In genomic region chr19:6057651-6058365, GRCh38 we compare ENCODE assay signal across 10 cellular contexts. TPM values are rescaled to one million over a fixed set of nuclear protein-coding genes. Genes with fewer than 3 reads are reported as not detected.
DNase-seq lines count a peak whose midpoint lies in the region; ATAC-seq and TF ChIP-seq lines count a peak whose summit lies in the region.
"Had no signal": no experiment of that assay in that cellular context is flagged by ENCODE, and none has a peak within 500 bp of the region (broad histone marks: within the 10 kb centered on the region; RNA-seq: fewer than 3 reads in every experiment).

No MANE protein-coding gene starts in this region.

- no peaks in the 10 kb centered on the region for H3K36me3 ChIP-seq in rectal smooth muscle tissue (ENCODE audit: control insufficient read depth, insufficient read depth, low read length)

- peaks cover 73% of the 10 kb centered on the region for H3K4me1 Mint-ChIP-seq in CD14-positive monocyte
- H3K4me1 Mint-ChIP-seq: activated B cell treated with CpG ODN at 0.5 μM for 24 hours had no signal

- peaks cover 0 to 9% (median 0%) of the 10 kb centered on the region in 3 donors for H3K27me3 Mint-ChIP-seq in CD14-positive monocyte (ENCODE audit: low read depth in 3 of 3)

- no peak for ATAC-seq in right cardiac atrium

- no peaks in the 10 kb centered on the region for H3K9me3 ChIP-seq in right cardiac atrium (ENCODE audit: control insufficient read depth, low read length)

- peaks cover 8 to 37% of the 10 kb centered on the region in 2 donors for H3K36me3 Mint-ChIP-seq in CD14-positive monocyte

- H3K4me3 Mint-ChIP-seq in CD14-positive monocyte, result peak overlapping the region; percentile 31 to 60
- H3K4me3 Mint-ChIP-seq: activated B cell treated with CpG ODN at 0.5 μM for 24 hours had no signal

- WGBS in right cardiac atrium, result 70% methylated on average over 13 of the region's 13 CpGs

- H3K27ac ChIP-seq in right cardiac atrium (ENCODE audit: low read length) (peak overlapping the region; percentile 93), rectal smooth muscle tissue (ENCODE audit: low read depth, low read length) (peak overlapping the region; percentile 97)

- no peak overlapping the region for H3K9ac ChIP-seq in rectal smooth muscle tissue (ENCODE audit: low read length)

- intact Hi-C loops in CD14-positive monocyte (cut with micrococcal nuclease), result loop anchor here in 1 of 2 donors (1.0 to 10.0 kb wide), 2 partner anchors 9 to 153 kb away; partner anchors contain the start of genes NDUFA11 and VMAC
- intact Hi-C loops in right cardiac atrium (cut with DNase I), result loop anchor here in 1 of 4 donors (5.0 kb wide), 1 partner anchor 49 kb away; no protein-coding TSS in a partner anchor

- peaks cover 0 to 3% (median 0%) of the 10 kb centered on the region in 7 donors for H3K9me3 Mint-ChIP-seq in CD14-positive monocyte
- H3K9me3 Mint-ChIP-seq: activated B cell treated with CpG ODN at 0.5 μM for 24 hours had no signal

- peaks cover 41% of the 10 kb centered on the region for H3K4me1 ChIP-seq in right cardiac atrium (ENCODE audit: control insufficient read depth, insufficient read depth, low read length)
- H3K4me1 ChIP-seq in rectal smooth muscle tissue (ENCODE audit: control insufficient read depth, insufficient read depth, low read length), result peaks cover 74% of the 10 kb centered on the region

- H3K27ac Mint-ChIP-seq in CD14-positive monocyte, result peak overlapping the region; percentile 98 to 100 (median 99)
- H3K27ac Mint-ChIP-seq: activated B cell treated with CpG ODN at 0.5 μM for 24 hours had no signal

- DNase-seq in CD14-positive monocyte (ENCODE audit: low spot score) (no peak), right cardiac atrium (peak in 1 of 3 donors; percentile 50), Kasumi-1 (lab: John Stamatoyannopoulos, UW) (no peak), SHP77 treated with DMSO at 0.1 percent for 48 hours (lab: John Stamatoyannopoulos, UW) (no peak), SW 1271 (lab: John Stamatoyannopoulos, UW) (no peak), HCEC 1CT (no peak)
- DNase-seq in activated CD8-positive, alpha-beta memory T cell treated with anti-CD3 and anti-CD28 coated beads, Interleukin-2, amount 50 U/mL, for 48 hours, result peak; percentile 44
- DNase-seq: activated B cell treated with CpG ODN at 0.5 μM for 24 hours; stimulated activated naive CD4-positive, alpha-beta T cell had no signal

- H3K27me3 ChIP-seq in right cardiac atrium (ENCODE audit: control insufficient read depth, insufficient read depth) (no peaks in the 10 kb centered on the region), rectal smooth muscle tissue (ENCODE audit: control insufficient read depth, insufficient read depth, low read length) (no peaks in the 10 kb centered on the region)

- no peak overlapping the region for H3K4me3 ChIP-seq in right cardiac atrium (ENCODE audit: low read length)
- H3K4me3 ChIP-seq in rectal smooth muscle tissue (ENCODE audit: low read length), result no peak overlapping the region

- no peak for TF ChIP-seq CTCF in CD14-positive monocyte (IDR thresholded peaks at IDR 0.05)

RNA-seq across cellular contexts. Expression of gene RFX2, which starts 52.5 kb away (rescaled TPM):
- polyA plus RNA-seq in CD14-positive monocyte (1 to 10 TPM; 5.7 to 8.7 TPM), right cardiac atrium (8.2 TPM)
- 10 to 100 TPM in 2 of 4 donors, 1 to 10 TPM in 2; 5.1 to 15.9 (median 9.6) TPM for total RNA-seq in right cardiac atrium
